1 cellular context compared by ENCODE assay signal in the genomic region with DNA sequence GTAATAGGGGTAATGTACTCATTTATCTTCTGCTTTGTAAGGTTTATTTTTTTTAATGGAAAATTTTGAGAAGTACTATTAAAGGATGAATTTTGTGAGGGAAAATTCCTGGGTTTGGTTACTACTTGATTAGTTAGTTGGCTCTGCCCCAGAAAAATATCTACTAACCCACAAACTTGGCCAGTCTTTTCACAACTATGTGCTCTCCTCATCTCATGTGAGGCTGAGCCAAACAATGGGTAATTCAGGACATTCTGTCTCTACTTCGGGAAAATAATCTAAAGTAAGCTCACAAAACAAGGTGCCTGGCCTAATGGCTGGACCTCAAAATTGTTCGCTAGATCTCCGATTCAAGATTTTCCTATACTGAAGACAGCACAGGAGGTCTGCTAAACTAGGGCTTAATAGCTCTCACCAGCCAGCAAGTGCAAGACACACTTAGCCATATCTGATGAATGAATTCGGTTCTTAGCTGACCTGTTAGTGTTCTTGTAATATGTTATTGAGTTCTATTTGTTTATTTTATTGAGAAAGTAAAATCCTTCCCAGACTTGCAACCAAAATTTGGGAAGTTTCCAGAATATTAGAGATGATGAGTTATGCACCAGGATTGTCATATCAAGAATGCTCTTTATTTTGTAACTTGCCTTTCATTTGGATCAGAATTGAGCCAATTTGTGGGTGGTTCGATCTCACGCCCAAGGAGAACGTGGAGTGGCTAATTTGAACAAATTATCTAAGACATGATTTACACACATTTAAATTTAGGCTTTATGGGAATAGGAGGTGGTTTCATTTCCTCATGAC.
TF ChIP-seq lines count a peak whose summit lies in the region.

No MANE protein-coding gene starts in this region.

TF ChIP-seq in HepG2, 621 proteins besides CTCF, POLR2A, EP300 and RAD21 (continued from another document):
- TF ChIP-seq ELF3 (CRISPR knock-in tag; IDR thresholded peaks at IDR 0.05) (no peak), MBNL3 (CRISPR knock-in tag; conservative IDR thresholded peaks at IDR 0.05) (no peak), SCMH1 (CRISPR knock-in tag; IDR thresholded peaks at IDR 0.05; ENCODE audit: borderline replicate concordance) (no peak), TGIF2 (CRISPR knock-in tag; IDR thresholded peaks at IDR 0.05) (no peak), SP4 (CRISPR knock-in tag; IDR thresholded peaks at IDR 0.05) (no peak), ZBTB21 (CRISPR knock-in tag; IDR thresholded peaks at IDR 0.05) (no peak)
- TF ChIP-seq, protein P1, sequence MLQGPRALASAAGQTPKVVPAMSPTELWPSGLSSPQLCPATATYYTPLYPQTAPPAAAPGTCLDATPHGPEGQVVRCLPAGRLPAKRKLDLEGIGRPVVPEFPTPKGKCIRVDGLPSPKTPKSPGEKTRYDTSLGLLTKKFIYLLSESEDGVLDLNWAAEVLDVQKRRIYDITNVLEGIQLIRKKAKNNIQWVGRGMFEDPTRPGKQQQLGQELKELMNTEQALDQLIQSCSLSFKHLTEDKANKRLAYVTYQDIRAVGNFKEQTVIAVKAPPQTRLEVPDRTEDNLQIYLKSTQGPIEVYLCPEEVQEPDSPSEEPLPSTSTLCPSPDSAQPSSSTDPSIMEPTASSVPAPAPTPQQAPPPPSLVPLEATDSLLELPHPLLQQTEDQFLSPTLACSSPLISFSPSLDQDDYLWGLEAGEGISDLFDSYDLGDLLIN (CRISPR knock-in tag; IDR thresholded peaks at IDR 0.05; ENCODE audit: borderline replicate concordance) = no peak
- TF ChIP-seq, protein P2, sequence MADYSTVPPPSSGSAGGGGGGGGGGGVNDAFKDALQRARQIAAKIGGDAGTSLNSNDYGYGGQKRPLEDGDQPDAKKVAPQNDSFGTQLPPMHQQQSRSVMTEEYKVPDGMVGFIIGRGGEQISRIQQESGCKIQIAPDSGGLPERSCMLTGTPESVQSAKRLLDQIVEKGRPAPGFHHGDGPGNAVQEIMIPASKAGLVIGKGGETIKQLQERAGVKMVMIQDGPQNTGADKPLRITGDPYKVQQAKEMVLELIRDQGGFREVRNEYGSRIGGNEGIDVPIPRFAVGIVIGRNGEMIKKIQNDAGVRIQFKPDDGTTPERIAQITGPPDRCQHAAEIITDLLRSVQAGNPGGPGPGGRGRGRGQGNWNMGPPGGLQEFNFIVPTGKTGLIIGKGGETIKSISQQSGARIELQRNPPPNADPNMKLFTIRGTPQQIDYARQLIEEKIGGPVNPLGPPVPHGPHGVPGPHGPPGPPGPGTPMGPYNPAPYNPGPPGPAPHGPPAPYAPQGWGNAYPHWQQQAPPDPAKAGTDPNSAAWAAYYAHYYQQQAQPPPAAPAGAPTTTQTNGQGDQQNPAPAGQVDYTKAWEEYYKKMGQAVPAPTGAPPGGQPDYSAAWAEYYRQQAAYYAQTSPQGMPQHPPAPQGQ (CRISPR knock-in tag; IDR thresholded peaks at IDR 0.05; ENCODE audit: borderline replicate concordance) = no peak
- TF ChIP-seq, protein P3, sequence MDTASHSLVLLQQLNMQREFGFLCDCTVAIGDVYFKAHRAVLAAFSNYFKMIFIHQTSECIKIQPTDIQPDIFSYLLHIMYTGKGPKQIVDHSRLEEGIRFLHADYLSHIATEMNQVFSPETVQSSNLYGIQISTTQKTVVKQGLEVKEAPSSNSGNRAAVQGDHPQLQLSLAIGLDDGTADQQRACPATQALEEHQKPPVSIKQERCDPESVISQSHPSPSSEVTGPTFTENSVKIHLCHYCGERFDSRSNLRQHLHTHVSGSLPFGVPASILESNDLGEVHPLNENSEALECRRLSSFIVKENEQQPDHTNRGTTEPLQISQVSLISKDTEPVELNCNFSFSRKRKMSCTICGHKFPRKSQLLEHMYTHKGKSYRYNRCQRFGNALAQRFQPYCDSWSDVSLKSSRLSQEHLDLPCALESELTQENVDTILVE (CRISPR knock-in tag; IDR thresholded peaks at IDR 0.05) = no peak
- TF ChIP-seq, protein P4, sequence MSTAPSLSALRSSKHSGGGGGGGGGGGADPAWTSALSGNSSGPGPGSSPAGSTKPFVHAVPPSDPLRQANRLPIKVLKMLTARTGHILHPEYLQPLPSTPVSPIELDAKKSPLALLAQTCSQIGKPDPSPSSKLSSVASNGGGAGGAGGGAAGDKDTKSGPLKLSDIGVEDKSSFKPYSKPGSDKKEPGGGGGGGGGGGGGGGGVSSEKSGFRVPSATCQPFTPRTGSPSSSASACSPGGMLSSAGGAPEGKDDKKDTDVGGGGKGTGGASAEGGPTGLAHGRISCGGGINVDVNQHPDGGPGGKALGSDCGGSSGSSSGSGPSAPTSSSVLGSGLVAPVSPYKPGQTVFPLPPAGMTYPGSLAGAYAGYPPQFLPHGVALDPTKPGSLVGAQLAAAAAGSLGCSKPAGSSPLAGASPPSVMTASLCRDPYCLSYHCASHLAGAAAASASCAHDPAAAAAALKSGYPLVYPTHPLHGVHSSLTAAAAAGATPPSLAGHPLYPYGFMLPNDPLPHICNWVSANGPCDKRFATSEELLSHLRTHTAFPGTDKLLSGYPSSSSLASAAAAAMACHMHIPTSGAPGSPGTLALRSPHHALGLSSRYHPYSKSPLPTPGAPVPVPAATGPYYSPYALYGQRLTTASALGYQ (CRISPR knock-in tag; IDR thresholded peaks at IDR 0.05) = no peak
TF ChIP-seq in HepG2: peak in this region for 0.
